26 cellular contexts compared by ENCODE assay signal in the genomic region with DNA sequence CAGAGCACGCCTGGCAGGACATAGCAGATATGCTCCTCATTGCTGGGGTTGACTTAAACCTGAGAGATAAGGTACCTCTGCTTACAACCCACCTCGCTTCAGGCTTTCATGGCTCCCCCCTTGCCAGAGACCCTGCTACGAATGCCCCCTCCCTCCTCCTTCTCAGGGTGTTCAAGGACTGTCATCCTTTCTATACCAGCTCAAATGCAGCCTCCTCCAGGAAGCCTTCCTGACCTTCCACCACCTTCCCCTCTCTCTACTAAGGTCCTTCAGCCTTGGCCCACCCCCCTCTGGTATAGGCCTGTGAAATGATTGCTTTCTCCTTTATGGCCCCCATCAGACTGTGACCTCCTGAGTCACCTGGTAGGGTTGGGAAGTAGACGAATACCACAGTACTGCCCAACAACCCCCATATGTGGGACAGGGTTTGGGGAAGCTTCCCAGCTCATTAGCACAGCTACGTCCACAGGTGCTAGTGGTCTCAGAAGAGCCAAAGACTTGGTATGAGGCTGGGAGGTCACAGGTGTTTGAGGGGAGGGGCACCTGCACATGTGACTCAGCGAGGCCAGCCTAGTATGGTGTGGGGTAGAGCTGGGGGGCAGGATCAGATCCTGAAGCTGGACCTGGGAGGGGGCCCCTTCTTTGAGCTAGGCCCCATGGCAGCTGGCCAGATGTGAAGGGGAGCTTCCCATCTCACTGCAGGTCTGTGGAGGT. TPM values are rescaled to one million over a fixed set of nuclear protein-coding genes. Genes with fewer than 3 reads are reported as not detected.
DNase-seq lines count a peak whose midpoint lies in the region; ATAC-seq, FAIRE-seq and TF ChIP-seq lines count a peak whose summit lies in the region.
"Had no signal": no experiment of that assay in that cellular context is flagged by ENCODE, and none has a peak within 500 bp of the region (broad histone marks: within the 10 kb centered on the region; RNA-seq: fewer than 3 reads in every experiment).

No MANE protein-coding gene starts in this region.

- H3K4me2 ChIP-seq in A549 = no peak overlapping the region
- H3K4me2 ChIP-seq: SK-N-SH had no signal

- TF ChIP-seq POLR2A in A549 (IDR thresholded peaks at IDR 0.05; ENCODE audit: low read length) = no peak
- no peak for TF ChIP-seq POLR2A in spleen (IDR thresholded peaks at IDR 0.05)

- no peak overlapping the region for H3K4me3 ChIP-seq in A549
- H3K4me3 ChIP-seq in CD4-positive, CD25-positive, alpha-beta regulatory T cell (ENCODE audit: low read depth, low read length) = no peak overlapping the region
- H3K4me3 ChIP-seq in upper lobe of right lung = no peak overlapping the region
- no peak overlapping the region for H3K4me3 ChIP-seq in spleen
- H3K4me3 ChIP-seq in naive thymus-derived CD4-positive, alpha-beta T cell (ENCODE audit: low read length) = no peak overlapping the region
- H3K4me3 ChIP-seq: GM12878 had no signal

- WGBS in A549 (ENCODE audit: missing lambda C conversion rate) = 70% methylated on average over 6 of the region's 6 CpGs
- 83 to 95% (median 88%) methylated on average over 6 of the region's 6 CpGs for WGBS in spleen, 5 donors

- ATAC-seq in A549 = no peak
- no peak for ATAC-seq in CD4-positive, CD25-positive, alpha-beta regulatory T cell (ENCODE audit: low read depth in 2 of 2)
- ATAC-seq in effector memory CD8-positive, alpha-beta T cell (replicated peaks) = no peak
- ATAC-seq in upper lobe of right lung = no peak
- ATAC-seq in HG03378 (IDR thresholded peaks at IDR 0.05; ENCODE audit: unreplicated experiment) = no peak
- no peak for ATAC-seq in naive thymus-derived CD4-positive, alpha-beta T cell
- ATAC-seq: GM12878, HCT116, Panc1 had no signal

- no peaks in the 10 kb centered on the region for H3K36me3 ChIP-seq in CD4-positive, CD25-positive, alpha-beta regulatory T cell (ENCODE audit: control insufficient read depth, insufficient read depth, low read length)
- H3K36me3 ChIP-seq in upper lobe of right lung (no peaks in the 10 kb centered on the region), spleen (peaks cover 0 to 77% (median 7%) of the 10 kb centered on the region in 6 donors)
- H3K36me3 ChIP-seq in naive thymus-derived CD4-positive, alpha-beta T cell (ENCODE audit: control insufficient read depth in 2 of 3, insufficient read depth in 3 of 3, low read length in 3 of 3) = no peaks in the 10 kb centered on the region

- H3K4me1 ChIP-seq in A549 = no peaks in the 10 kb centered on the region
- no peaks in the 10 kb centered on the region for H3K4me1 ChIP-seq in CD4-positive, CD25-positive, alpha-beta regulatory T cell (ENCODE audit: control insufficient read depth, insufficient read depth, low read length, poor library complexity, severe bottlenecking)
- H3K4me1 ChIP-seq in upper lobe of right lung = no peaks in the 10 kb centered on the region
- H3K4me1 ChIP-seq in spleen = no peaks in the 10 kb centered on the region
- H3K4me1 ChIP-seq in naive thymus-derived CD4-positive, alpha-beta T cell (ENCODE audit: control insufficient read depth in 2 of 2, insufficient read depth in 2 of 2, low read length in 2 of 2) = no peaks in the 10 kb centered on the region

- no peaks in the 10 kb centered on the region for H3K27me3 Mint-ChIP-seq in CD4-positive, CD25-positive, alpha-beta regulatory T cell
- no peaks in the 10 kb centered on the region for H3K27me3 Mint-ChIP-seq in effector memory CD8-positive, alpha-beta T cell
- H3K27me3 Mint-ChIP-seq in naive thymus-derived CD4-positive, alpha-beta T cell = peaks cover 0 to 3% (median 0%) of the 10 kb centered on the region in 5 donors
- H3K27me3 Mint-ChIP-seq: CD8-positive, alpha-beta memory T cell had no signal

- DNase-seq in A549 (ENCODE audit: low read depth in 1 of 2, low spot score in 1 of 2) = no peak
- no peak for DNase-seq in CD4-positive, CD25-positive, alpha-beta regulatory T cell
- DNase-seq in effector memory CD8-positive, alpha-beta T cell = no peak
- peak; percentile 53 for DNase-seq in mesenteric fat pad (ENCODE audit: low spot score)
- DNase-seq in upper lobe of right lung = no peak
- DNase-seq in spleen = no peak
- no peak for DNase-seq in naive thymus-derived CD4-positive, alpha-beta T cell
- DNase-seq: C1 segment of cervical spinal cord; CD8-positive, alpha-beta memory T cell; DMS 273 treated with DMSO at 0.1 percent for 48 hours; DMS79; EL; GDM1; Karpas-422; NCI-H1092; NCI-H1417 treated with DMSO at 0.1 percent for 48 hours; NCI-H1694 treated with DMSO at 0.1 percent for 48 hours; NCI-H2081; NCI-H2227 treated with DMSO at 0.1 percent for 48 hours; NCI-H526 treated with DMSO at 0.1 percent for 48 hours; SK-N-SH had no signal

- H3K9me3 ChIP-seq in A549 = no peaks in the 10 kb centered on the region
- H3K9me3 ChIP-seq in CD4-positive, CD25-positive, alpha-beta regulatory T cell (ENCODE audit: control insufficient read depth in 2 of 2, low read length in 2 of 2) = no peaks in the 10 kb centered on the region
- H3K9me3 ChIP-seq in upper lobe of right lung = no peaks in the 10 kb centered on the region
- no peaks in the 10 kb centered on the region for H3K9me3 ChIP-seq in spleen
- H3K9me3 ChIP-seq in naive thymus-derived CD4-positive, alpha-beta T cell (ENCODE audit: control insufficient read depth in 2 of 3, low read length in 3 of 3) = no peaks in the 10 kb centered on the region
- H3K9me3 ChIP-seq: SK-N-SH had no signal

- no peaks in the 10 kb centered on the region for H3K27me3 ChIP-seq in CD4-positive, CD25-positive, alpha-beta regulatory T cell (ENCODE audit: control insufficient read depth, insufficient read depth, low read length)
- no peaks in the 10 kb centered on the region for H3K27me3 ChIP-seq in upper lobe of right lung
- no peaks in the 10 kb centered on the region for H3K27me3 ChIP-seq in spleen (replicated peaks in 1 of 7)
- H3K27me3 ChIP-seq in naive thymus-derived CD4-positive, alpha-beta T cell (ENCODE audit: control insufficient read depth in 2 of 2, insufficient read depth in 2 of 2, low read length in 2 of 2) = no peaks in the 10 kb centered on the region

- H3K4me3 Mint-ChIP-seq in CD4-positive, CD25-positive, alpha-beta regulatory T cell = no peak overlapping the region
- H3K4me3 Mint-ChIP-seq in effector memory CD8-positive, alpha-beta T cell = no peak overlapping the region
- H3K4me3 Mint-ChIP-seq in naive thymus-derived CD4-positive, alpha-beta T cell = no peak overlapping the region
- H3K4me3 Mint-ChIP-seq: CD8-positive, alpha-beta memory T cell had no signal

- TF ChIP-seq CTCF in A549 (IDR thresholded peaks at IDR 0.05) (no peak), upper lobe of right lung (IDR thresholded peaks at IDR 0.05) (no peak), spleen (IDR thresholded peaks at IDR 0.05 in 8 of 11, conservative IDR thresholded peaks at IDR 0.05 in 3 of 11) (no peak)

- no peak for FAIRE-seq in A549 (lab: Jason Lieb, UNC)
- FAIRE-seq: GM12878 had no signal

- H3K4me1 Mint-ChIP-seq in CD4-positive, CD25-positive, alpha-beta regulatory T cell = no peaks in the 10 kb centered on the region
- no peaks in the 10 kb centered on the region for H3K4me1 Mint-ChIP-seq in effector memory CD8-positive, alpha-beta T cell (ENCODE audit: low read depth in 2 of 2)
- no peaks in the 10 kb centered on the region for H3K4me1 Mint-ChIP-seq in naive thymus-derived CD4-positive, alpha-beta T cell
- H3K4me1 Mint-ChIP-seq: CD8-positive, alpha-beta memory T cell had no signal

- intact Hi-C loops in upper lobe of right lung (cut with DNase I) = no loop called here
- intact Hi-C loops in spleen (cut with DNase I; ENCODE audit: low total_unique reads) = no loop called here
- intact Hi-C loops in naive thymus-derived CD4-positive, alpha-beta T cell (cut with micrococcal nuclease) = no loop called here

- H3K27ac Mint-ChIP-seq in CD4-positive, CD25-positive, alpha-beta regulatory T cell = peak overlapping the region in 2 of 3 donors; percentile 36 to 49
- H3K27ac Mint-ChIP-seq in effector memory CD8-positive, alpha-beta T cell = peak overlapping the region; percentile 22 to 65
- H3K27ac Mint-ChIP-seq in naive thymus-derived CD4-positive, alpha-beta T cell = peak overlapping the region in 2 of 9 donors; percentile 15 to 51

- POLR2A ChIA-PET in A549 (lab: Yijun Ruan, JAX) = no interaction called here
- POLR2A ChIA-PET in naive thymus-derived CD4-positive, alpha-beta T cell (lab: Charles Lee) = no interaction called here

- CTCF ChIA-PET in A549 (lab: Yijun Ruan, JAX) = interaction anchor here (0.7 to 1.8 kb wide), 5 partner anchors 15 to 216 kb away, joined by 3 to 6 read pairs (median 5); no protein-coding TSS in a partner anchor
- CTCF ChIA-PET in naive thymus-derived CD4-positive, alpha-beta T cell (lab: Charles Lee) = interaction anchor here (0.5 kb wide), 1 partner anchor 567 kb away, joined by 3 read pairs; no protein-coding TSS in a partner anchor

- TF ChIP-seq RAD21 in A549 (conservative IDR thresholded peaks at IDR 0.05 in 1 of 2, IDR thresholded peaks at IDR 0.05 in 1 of 2) = no peak

- no peak for TF ChIP-seq EP300 in A549 (IDR thresholded peaks at IDR 0.05)

- no peak overlapping the region for H3K27ac ChIP-seq in A549
- no peak overlapping the region for H3K27ac ChIP-seq in CD4-positive, CD25-positive, alpha-beta regulatory T cell (ENCODE audit: insufficient read depth, low read length, poor library complexity, severe bottlenecking)
- no peak overlapping the region for H3K27ac ChIP-seq in upper lobe of right lung
- H3K27ac ChIP-seq in spleen = no peak overlapping the region
- no peak overlapping the region for H3K27ac ChIP-seq in naive thymus-derived CD4-positive, alpha-beta T cell (ENCODE audit: low read depth, low read length)
- H3K27ac ChIP-seq: HL-60 had no signal

- peaks cover 7% of the 10 kb centered on the region for H3K36me3 Mint-ChIP-seq in CD4-positive, CD25-positive, alpha-beta regulatory T cell
- no peaks in the 10 kb centered on the region for H3K36me3 Mint-ChIP-seq in effector memory CD8-positive, alpha-beta T cell (ENCODE audit: insufficient read depth)
- no peaks in the 10 kb centered on the region for H3K36me3 Mint-ChIP-seq in naive thymus-derived CD4-positive, alpha-beta T cell

- H3K9me3 Mint-ChIP-seq in CD4-positive, CD25-positive, alpha-beta regulatory T cell = peaks cover 0 to 1% (median 0%) of the 10 kb centered on the region in 7 donors
- H3K9me3 Mint-ChIP-seq in effector memory CD8-positive, alpha-beta T cell = no peaks in the 10 kb centered on the region
- no peaks in the 10 kb centered on the region for H3K9me3 Mint-ChIP-seq in naive thymus-derived CD4-positive, alpha-beta T cell
- H3K9me3 Mint-ChIP-seq: CD8-positive, alpha-beta memory T cell had no signal

RNA-seq across cellular contexts. Expression of a gene that starts 32.0 kb away (rescaled TPM):
- 2.7 and 3.3 TPM in 2 replicates for polyA plus RNA-seq in A549 (2011; rRNA removed)
- polyA plus RNA-seq in A549 (2012; cell fraction: cytosol; rRNA removed) = 3.8 and 5.4 TPM in 2 replicates
- polyA plus RNA-seq in A549 (2012; cell fraction: nucleus; rRNA removed) = 9.0 and 11.5 TPM in 2 replicates
- polyA plus RNA-seq in A549 (2017; fragmentation: RNase III; extraction: RNeasy Plus Mini Kit Qiagen cat#74134 plus additional on column Dnase treatment) = 2.4 to 2.8 TPM (median 2.7 TPM) in 3 replicates
- 5.3 and 6.3 TPM in 2 replicates for polyA minus RNA-seq in A549 (2011; rRNA and poly(A)+ RNA removed)
- 12.4 TPM for total RNA-seq in CD4-positive, CD25-positive, alpha-beta regulatory T cell
- 1 to 10 TPM in 2 of 4 donors, under 1 TPM in 2; 0.35 to 5.4 (median 0.83) TPM for polyA plus RNA-seq in CD4-positive, CD25-positive, alpha-beta regulatory T cell
- total RNA-seq in mesenteric fat pad = 19.3 TPM
- 6.0 TPM for total RNA-seq in upper lobe of right lung
- total RNA-seq in spleen = 10 to 100 TPM; 20.7 to 71.1 (median 48.2) TPM
- polyA plus RNA-seq in spleen = 10 to 100 TPM in 2 of 3 donors, 1 to 10 TPM in 1; 5.7 to 19.9 (median 11.7) TPM
- 1 to 10 TPM; 3.3 to 9.3 (median 4.0) TPM for total RNA-seq in naive thymus-derived CD4-positive, alpha-beta T cell
- polyA plus RNA-seq in naive thymus-derived CD4-positive, alpha-beta T cell = 1 to 10 TPM in 1 of 2 donors, under 1 TPM in 1; 0.20 to 2.0 TPM

RNA-seq across cellular contexts. Expression of a gene that starts 46.0 kb away (rescaled TPM):
- polyA plus RNA-seq in A549 (2011; rRNA removed) (146 and 155 TPM in 2 replicates), A549 (2017; fragmentation: RNase III; extraction: RNeasy Plus Mini Kit Qiagen cat#74134 plus additional on column Dnase treatment) (111 to 117 TPM (median 113 TPM) in 3 replicates), spleen (10 to 100 TPM; 48.9 to 63.7 (median 61.9) TPM)
- polyA plus RNA-seq in A549 (2012; cell fraction: cytosol; rRNA removed) = 84.5 and 89.8 TPM in 2 replicates
- 39.9 and 74.5 TPM in 2 replicates for polyA plus RNA-seq in A549 (2012; cell fraction: nucleus; rRNA removed)
- polyA minus RNA-seq in A549 (2011; rRNA and poly(A)+ RNA removed) = 72.7 and 74.9 TPM in 2 replicates
- 46.9 TPM for total RNA-seq in CD4-positive, CD25-positive, alpha-beta regulatory T cell
- polyA plus RNA-seq in CD4-positive, CD25-positive, alpha-beta regulatory T cell = 100 to 1,000 TPM; 126 to 146 (median 136) TPM
- total RNA-seq in mesenteric fat pad (93.7 TPM), upper lobe of right lung (107 TPM), spleen (100 to 1,000 TPM in 1 of 7 donors, 10 to 100 TPM in 6; 78.1 to 101 (median 82.2) TPM)
- total RNA-seq in naive thymus-derived CD4-positive, alpha-beta T cell = 10 to 100 TPM; 42.5 to 72.3 (median 60.0) TPM
- polyA plus RNA-seq in naive thymus-derived CD4-positive, alpha-beta T cell = 100 to 1,000 TPM; 123 to 140 TPM
